In the genomic region with DNA sequence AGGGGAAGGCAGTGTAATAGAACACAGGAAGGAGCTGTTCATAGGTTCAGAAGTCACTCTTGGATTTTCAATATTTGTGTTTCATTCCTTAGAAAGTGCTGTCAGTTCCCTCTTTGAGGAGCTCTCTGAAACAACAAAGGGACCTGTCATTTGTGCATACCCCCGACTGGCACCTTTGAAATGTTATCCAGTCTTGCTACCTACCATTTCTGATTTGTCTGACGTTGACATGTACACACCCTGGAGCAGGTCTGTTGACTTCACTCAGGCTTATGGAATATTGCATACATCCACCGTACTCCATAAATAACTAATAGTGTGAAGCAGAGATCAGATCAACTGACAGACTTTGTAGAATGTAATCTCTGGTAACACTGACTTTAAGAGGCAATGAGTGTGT, we compare ENCODE assay signal across 34 cellular contexts.
"Had no signal": no experiment of that assay in that cellular context is flagged by ENCODE, and none has a peak within 500 bp of the region (broad histone marks: within the 10 kb centered on the region; RNA-seq: fewer than 3 reads in every experiment).

No MANE protein-coding gene starts in this region.

- H3K27ac ChIP-seq: KMS-11 had no signal

- H3K4me2 ChIP-seq: KMS-11 had no signal

- DNase-seq: Karpas-422, Kasumi-1, MG63, MM.1S, MV-4-11, NCI-H1048, NCI-H1092, NCI-H1092 treated with DMSO at 0.1 percent for 48 hours, NCI-H1105, NCI-H1105 treated with DMSO at 0.1 percent for 48 hours, NCI-H1417, NCI-H1417 treated with DMSO at 0.1 percent for 48 hours, NCI-H1436, NCI-H1436 treated with DMSO at 0.1 percent for 48 hours, NCI-H146, NCI-H1694, NCI-H1694 treated with DMSO at 0.1 percent for 48 hours, NCI-H187, NCI-H187 treated with DMSO at 0.1 percent for 48 hours, NCI-H1930, NCI-H2029, NCI-H2029 treated with DMSO at 0.1 percent for 48 hours, NCI-H2081, NCI-H2081 treated with DMSO at 0.1 percent for 48 hours, NCI-H2107, NCI-H2171, NCI-H2171 treated with DMSO at 0.1 percent for 48 hours, NCI-H2227 treated with DMSO at 0.1 percent for 48 hours, NCI-H226, NCI-H345, NCI-H446, NCI-H446 treated with DMSO at 0.1 percent for 48 hours, NCI-H510A had no signal

- H3K9me3 ChIP-seq: MG63 had no signal

- H3K4me3 ChIP-seq: MG63 had no signal

- H3K36me3 ChIP-seq: MG63 had no signal

- H3K27me3 ChIP-seq: MG63 had no signal

- H3K9ac ChIP-seq: KMS-11 had no signal
